20 cellular contexts compared by ENCODE assay signal in genomic region chr6:38153511-38153910, GRCh38.
DNase-seq lines count a peak whose midpoint lies in the region; ATAC-seq and TF ChIP-seq lines count a peak whose summit lies in the region.
"Had no signal": no experiment of that assay in that cellular context is flagged by ENCODE, and none has a peak within 500 bp of the region (broad histone marks: within the 10 kb centered on the region; RNA-seq: fewer than 3 reads in every experiment).

No MANE protein-coding gene starts in this region.

- 98 to 100% methylated on average over 7 of the region's 7 CpGs for WGBS in heart right ventricle, 2 donors
- WGBS in thymus: 33% methylated on average over 7 of the region's 7 CpGs

- no peak for TF ChIP-seq CTCF in heart right ventricle (IDR thresholded peaks at IDR 0.05)
- TF ChIP-seq CTCF in coronary artery (IDR thresholded peaks at IDR 0.05): no peak

- no peak overlapping the region for H3K4me3 ChIP-seq in heart right ventricle
- no peak overlapping the region for H3K4me3 ChIP-seq in H7 (ENCODE audit: insufficient read depth, low read depth, low read length)
- H3K4me3 ChIP-seq in coronary artery: no peak overlapping the region
- peak overlapping the region; percentile 18 for H3K4me3 ChIP-seq in thymus (ENCODE audit: low read length)
- H3K4me3 ChIP-seq: A549, K562 had no signal

- H3K9me3 ChIP-seq in heart right ventricle: no peaks in the 10 kb centered on the region
- H3K9me3 ChIP-seq in thymus (ENCODE audit: control insufficient read depth): no peaks in the 10 kb centered on the region
- H3K9me3 ChIP-seq: A549 had no signal

- H3K27ac ChIP-seq in heart right ventricle: no peak overlapping the region
- no peak overlapping the region for H3K27ac ChIP-seq in coronary artery
- peak overlapping the region; percentile 76 for H3K27ac ChIP-seq in thymus (ENCODE audit: low read depth)
- H3K27ac ChIP-seq: A549, C4-2B had no signal

- DNase-seq in Right ventricle myocardium inferior (ENCODE audit: missing footprints) (no peak), heart right ventricle (no peak), H7 (peak; percentile 55), coronary artery (ENCODE audit: low spot score) (peak; percentile 54), T-helper 1 cell (no peak)
- DNase-seq: DMS79 treated with DMSO at 0.1 percent for 48 hours, NCI-H1105, NCI-H1694, NCI-H2081 treated with DMSO at 0.1 percent for 48 hours, NCI-H774, PC-3, RPMI8226, SIG-M5 had no signal

- intact Hi-C loops in Right ventricle myocardium inferior (cut with DNase I) (no loop called here), heart right ventricle (cut with DNase I) (no loop called here)

- peak; percentile 9 for ATAC-seq in Right ventricle myocardium inferior
- no peak for ATAC-seq in heart right ventricle
- ATAC-seq in GM18498 (IDR thresholded peaks at IDR 0.05; ENCODE audit: unreplicated experiment): no peak
- ATAC-seq in HG03025 (IDR thresholded peaks at IDR 0.05; ENCODE audit: low FRiP score, unreplicated experiment): no peak
- ATAC-seq: A549, HCT116, K562, PC-3 had no signal

- H3K4me1 ChIP-seq in heart right ventricle (peaks cover 0 to 38% (median 7%) of the 10 kb centered on the region in 9 donors), thymus (ENCODE audit: control insufficient read depth, insufficient read depth, low read length) (peaks cover 51% of the 10 kb centered on the region)

- H3K27me3 ChIP-seq in heart right ventricle (no peaks in the 10 kb centered on the region), H7 (ENCODE audit: control insufficient read depth, insufficient read depth, low read length) (no peaks in the 10 kb centered on the region), thymus (ENCODE audit: control insufficient read depth, insufficient read depth) (no peaks in the 10 kb centered on the region)

- H3K36me3 ChIP-seq in heart right ventricle (peaks cover 0 to 47% (median 12%) of the 10 kb centered on the region in 9 donors), H7 (replicated peaks; ENCODE audit: control insufficient read depth, insufficient read depth, low read length) (no peaks in the 10 kb centered on the region), thymus (ENCODE audit: control insufficient read depth, insufficient read depth) (peaks cover 18% of the 10 kb centered on the region)

Comparison
In these comparisons a context has a peak if more than half of its experiments do, and no peak if none do; other contexts are left out.
1. DNase-seq: peak in H7 (single experiment) and coronary artery (single experiment); none in Right ventricle myocardium inferior (single experiment), heart right ventricle (0 of 2) and T-helper 1 cell (0 of 5).